ENCODE assay signal across 1 cellular context in the genomic region with DNA sequence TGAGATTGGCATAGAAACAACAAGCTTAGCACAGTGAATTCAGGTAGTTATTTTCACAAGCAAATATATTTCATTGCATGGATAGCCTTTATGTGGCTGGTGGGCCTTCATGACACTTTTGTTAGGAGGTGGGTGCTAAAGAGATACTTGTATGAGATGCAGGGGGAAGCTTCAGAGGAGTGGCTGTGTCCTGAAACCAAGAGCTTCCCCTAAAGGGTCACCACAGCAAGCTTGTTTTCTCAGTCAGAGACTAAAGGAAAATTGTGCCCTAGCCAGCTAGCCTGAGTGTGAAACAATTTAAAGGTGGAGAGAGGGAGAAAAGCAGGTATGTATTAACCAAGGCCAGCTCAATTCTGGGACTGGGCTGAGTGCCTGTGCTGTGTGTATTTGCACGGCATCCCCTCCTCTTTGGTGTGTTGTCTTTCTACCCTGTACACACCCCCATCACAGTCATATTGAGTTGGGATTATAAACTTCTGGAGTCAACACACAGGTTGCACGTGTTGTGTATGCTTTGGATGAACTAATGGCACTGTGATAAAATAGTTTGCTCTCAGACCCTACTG.
TF ChIP-seq lines count a peak whose summit lies in the region.

No MANE protein-coding gene starts in this region.

TF ChIP-seq in HEK293, 187 proteins besides CTCF, POLR2A, EP300 and RAD21 (continued from another document):
- TF ChIP-seq PRDM2 (tag by site-specific recombination; IDR thresholded peaks at IDR 0.05; ENCODE audit: borderline replicate concordance) (no peak), KLF10 (tag by site-specific recombination; IDR thresholded peaks at IDR 0.05) (peak; percentile 33; the same call in 1 of the 2 replicates), ZNF558 (tag by site-specific recombination; IDR thresholded peaks at IDR 0.05) (no peak), ZFHX2 (tag by site-specific recombination; conservative IDR thresholded peaks at IDR 0.05) (no peak), ZNF549 (tag by site-specific recombination; IDR thresholded peaks at IDR 0.05) (no peak), ZNF600 (tag by site-specific recombination; IDR thresholded peaks at IDR 0.05) (0 out of 2 replicates have a peak, but pooled peaks have one; percentile 32), ZFP3 (tag by site-specific recombination; IDR thresholded peaks at IDR 0.05; ENCODE audit: low read depth) (no peak), ZBTB10 (tag by site-specific recombination; IDR thresholded peaks at IDR 0.05) (no peak)
- TF ChIP-seq, protein P1, sequence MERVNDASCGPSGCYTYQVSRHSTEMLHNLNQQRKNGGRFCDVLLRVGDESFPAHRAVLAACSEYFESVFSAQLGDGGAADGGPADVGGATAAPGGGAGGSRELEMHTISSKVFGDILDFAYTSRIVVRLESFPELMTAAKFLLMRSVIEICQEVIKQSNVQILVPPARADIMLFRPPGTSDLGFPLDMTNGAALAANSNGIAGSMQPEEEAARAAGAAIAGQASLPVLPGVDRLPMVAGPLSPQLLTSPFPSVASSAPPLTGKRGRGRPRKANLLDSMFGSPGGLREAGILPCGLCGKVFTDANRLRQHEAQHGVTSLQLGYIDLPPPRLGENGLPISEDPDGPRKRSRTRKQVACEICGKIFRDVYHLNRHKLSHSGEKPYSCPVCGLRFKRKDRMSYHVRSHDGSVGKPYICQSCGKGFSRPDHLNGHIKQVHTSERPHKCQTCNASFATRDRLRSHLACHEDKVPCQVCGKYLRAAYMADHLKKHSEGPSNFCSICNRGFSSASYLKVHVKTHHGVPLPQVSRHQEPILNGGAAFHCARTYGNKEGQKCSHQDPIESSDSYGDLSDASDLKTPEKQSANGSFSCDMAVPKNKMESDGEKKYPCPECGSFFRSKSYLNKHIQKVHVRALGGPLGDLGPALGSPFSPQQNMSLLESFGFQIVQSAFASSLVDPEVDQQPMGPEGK (tag by site-specific recombination; IDR thresholded peaks at IDR 0.05), result 0 out of 2 replicates have a peak, but pooled peaks have one; percentile 22
- TF ChIP-seq, protein P2, sequence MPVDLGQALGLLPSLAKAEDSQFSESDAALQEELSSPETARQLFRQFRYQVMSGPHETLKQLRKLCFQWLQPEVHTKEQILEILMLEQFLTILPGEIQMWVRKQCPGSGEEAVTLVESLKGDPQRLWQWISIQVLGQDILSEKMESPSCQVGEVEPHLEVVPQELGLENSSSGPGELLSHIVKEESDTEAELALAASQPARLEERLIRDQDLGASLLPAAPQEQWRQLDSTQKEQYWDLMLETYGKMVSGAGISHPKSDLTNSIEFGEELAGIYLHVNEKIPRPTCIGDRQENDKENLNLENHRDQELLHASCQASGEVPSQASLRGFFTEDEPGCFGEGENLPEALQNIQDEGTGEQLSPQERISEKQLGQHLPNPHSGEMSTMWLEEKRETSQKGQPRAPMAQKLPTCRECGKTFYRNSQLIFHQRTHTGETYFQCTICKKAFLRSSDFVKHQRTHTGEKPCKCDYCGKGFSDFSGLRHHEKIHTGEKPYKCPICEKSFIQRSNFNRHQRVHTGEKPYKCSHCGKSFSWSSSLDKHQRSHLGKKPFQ (tag by site-specific recombination; IDR thresholded peaks at IDR 0.05), result peak; percentile 47; the same call in 1 of the 2 replicates
